Comparison of ENCODE assay signal across 12 cellular contexts in the genomic region with DNA sequence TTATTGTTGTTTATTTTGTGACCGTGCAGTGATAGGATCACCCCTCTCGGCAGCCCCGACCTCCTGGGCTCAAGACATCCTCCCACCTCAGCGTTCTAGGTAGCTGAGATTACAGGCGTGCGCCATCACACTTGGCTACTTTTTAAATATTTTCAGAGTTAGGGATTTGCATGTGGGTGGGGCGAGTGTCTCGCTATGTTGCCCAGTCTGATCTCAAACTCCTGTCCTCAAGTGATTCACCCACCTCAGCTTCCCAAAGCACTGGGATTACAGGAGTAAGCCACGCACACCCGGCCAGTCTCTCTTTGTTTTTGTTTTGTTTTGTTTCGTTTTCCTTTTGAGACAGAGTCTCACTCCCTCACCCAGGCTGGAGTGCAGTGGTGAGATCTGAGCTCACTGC. TPM values are rescaled to one million over a fixed set of nuclear protein-coding genes. Genes with fewer than 3 reads are reported as not detected.
DNase-seq lines count a peak whose midpoint lies in the region; ATAC-seq and TF ChIP-seq lines count a peak whose summit lies in the region.
"Had no signal": no experiment of that assay in that cellular context is flagged by ENCODE, and none has a peak within 500 bp of the region (broad histone marks: within the 10 kb centered on the region; RNA-seq: fewer than 3 reads in every experiment).

No MANE protein-coding gene starts in this region.

- POLR2A ChIA-PET in T-cell (lab: Charles Lee), result interaction anchor here (0.5 to 1.9 kb wide), 5 partner anchors 10 to 46 kb away, joined by 3 to 18 read pairs (median 8); partner anchors contain the start of genes C11orf98 (in 2 of the 2), CSKMT (in 2 of the 2) and LBHD1 (in 1 of the 2)
- POLR2A ChIA-PET in naive thymus-derived CD4-positive, alpha-beta T cell (lab: Charles Lee), result interaction anchor here (0.7 to 4.0 kb wide), 11 partner anchors 9 to 227 kb away, joined by 3 to 119 read pairs (median 7); partner anchors contain the start of genes B3GAT3, C11orf98, CSKMT and EML3

- H3K4me1 Mint-ChIP-seq in GM23338 (peaks cover 8% of the 10 kb centered on the region), T-cell (peaks cover 17 to 28% (median 19%) of the 10 kb centered on the region in 3 donors)
- H3K4me1 Mint-ChIP-seq in naive thymus-derived CD4-positive, alpha-beta T cell, result peaks cover 11 to 34% (median 22%) of the 10 kb centered on the region in 7 donors

- peaks cover 7% of the 10 kb centered on the region; the same call in 1 of the 2 replicates for H3F3A ChIP-seq in GM23338 (replicated peaks; ENCODE audit: low read depth)

- H3K27ac Mint-ChIP-seq in GM23338 (no peak overlapping the region), T-cell (peak overlapping the region; percentile 39 to 52)
- peak overlapping the region in 8 of 9 donors; percentile 20 to 97 (median 74) for H3K27ac Mint-ChIP-seq in naive thymus-derived CD4-positive, alpha-beta T cell

- no peak overlapping the region for H3K4me2 ChIP-seq in GM23338

- TF ChIP-seq CTCF in GM23338 (conservative IDR thresholded peaks at IDR 0.05; ENCODE audit: low read depth in 2 of 2), result no peak

- ATAC-seq in GM23338 (no peak), T-cell (replicated peaks in 1 of 4) (no peak)
- ATAC-seq in naive thymus-derived CD4-positive, alpha-beta T cell, result no peak

- no peaks in the 10 kb centered on the region for H3K9me2 ChIP-seq in GM23338 (ENCODE audit: insufficient read depth)

- H2AFZ ChIP-seq in GM23338, result 0 out of 2 replicates have a peak overlapping the region, but pooled peaks have one; percentile 10

- no peak for DNase-seq in GM23338 (ENCODE audit: low spot score)
- DNase-seq in T-cell, result no peak
- no peak for DNase-seq in naive thymus-derived CD4-positive, alpha-beta T cell
- no peak for DNase-seq in hypothalamus (lab: John Stamatoyannopoulos, UW)
- no peak for DNase-seq in globus pallidus (ENCODE audit: low spot score)
- DNase-seq: activated CD4-positive, alpha-beta T cell treated with anti-CD3 and anti-CD28 coated beads, Interleukin-2, amount 50 U/mL, for 4 hours; brain microvascular endothelial cell; DMS53; islet precursor cell; substantia nigra had no signal

- intact Hi-C loops in naive thymus-derived CD4-positive, alpha-beta T cell (cut with micrococcal nuclease), result no loop called here

- no peaks in the 10 kb centered on the region for H3K27me3 ChIP-seq in GM23338 (ENCODE audit: insufficient read depth)
- H3K27me3 ChIP-seq in naive thymus-derived CD4-positive, alpha-beta T cell (ENCODE audit: control insufficient read depth in 2 of 2, insufficient read depth in 2 of 2, low read length in 2 of 2), result no peaks in the 10 kb centered on the region
- H3K27me3 ChIP-seq: brain microvascular endothelial cell, esophagus muscularis mucosa, neutrophil had no signal

- H3K27me3 Mint-ChIP-seq in GM23338 (ENCODE audit: insufficient read depth, low read depth, poor library complexity) (peaks cover 10% of the 10 kb centered on the region), T-cell (no peaks in the 10 kb centered on the region)
- no peaks in the 10 kb centered on the region for H3K27me3 Mint-ChIP-seq in naive thymus-derived CD4-positive, alpha-beta T cell

- peaks cover 11% of the 10 kb centered on the region for H3K36me3 Mint-ChIP-seq in GM23338 (ENCODE audit: low read depth)
- H3K36me3 Mint-ChIP-seq in T-cell, result peaks cover 4% of the 10 kb centered on the region
- H3K36me3 Mint-ChIP-seq in naive thymus-derived CD4-positive, alpha-beta T cell, result peaks cover 0 to 7% (median 0%) of the 10 kb centered on the region in 5 donors

- H3K27ac ChIP-seq in GM23338 (ENCODE audit: low read depth), result no peak overlapping the region
- no peak overlapping the region for H3K27ac ChIP-seq in naive thymus-derived CD4-positive, alpha-beta T cell (ENCODE audit: low read depth, low read length)

- no peaks in the 10 kb centered on the region for H3K9me3 Mint-ChIP-seq in GM23338
- no peaks in the 10 kb centered on the region for H3K9me3 Mint-ChIP-seq in T-cell
- peaks cover 0 to 9% (median 0%) of the 10 kb centered on the region in 11 donors for H3K9me3 Mint-ChIP-seq in naive thymus-derived CD4-positive, alpha-beta T cell

- H3K36me3 ChIP-seq in GM23338 (ENCODE audit: insufficient read depth), result 0 out of 2 replicates have a peak, but pooled peaks cover 3% of the 10 kb centered on the region
- H3K36me3 ChIP-seq in naive thymus-derived CD4-positive, alpha-beta T cell (ENCODE audit: control insufficient read depth in 2 of 3, insufficient read depth in 3 of 3, low read length in 3 of 3), result peaks cover 0 to 9% (median 0%) of the 10 kb centered on the region in 3 experiments

- H3K4me3 Mint-ChIP-seq in GM23338, result peak overlapping the region; percentile 34; the same call in 1 of the 3 replicates
- peak overlapping the region; percentile 25 to 52 (median 45) for H3K4me3 Mint-ChIP-seq in T-cell
- peak overlapping the region; percentile 16 to 72 (median 48) for H3K4me3 Mint-ChIP-seq in naive thymus-derived CD4-positive, alpha-beta T cell

- H3K4me3 ChIP-seq in GM23338, result no peak overlapping the region
- H3K4me3 ChIP-seq in naive thymus-derived CD4-positive, alpha-beta T cell (ENCODE audit: low read length), result no peak overlapping the region

- H3K9me3 ChIP-seq in naive thymus-derived CD4-positive, alpha-beta T cell (ENCODE audit: control insufficient read depth in 2 of 3, low read length in 3 of 3), result no peaks in the 10 kb centered on the region
- H3K9me3 ChIP-seq: esophagus muscularis mucosa, neutrophil had no signal

- peaks cover 24% of the 10 kb centered on the region for H3K79me2 ChIP-seq in GM23338 (replicated peaks; ENCODE audit: insufficient read depth)

- no peaks in the 10 kb centered on the region for H4K20me1 ChIP-seq in GM23338 (replicated peaks; ENCODE audit: insufficient read depth)

- peaks cover 9% of the 10 kb centered on the region; the same call in 1 of the 2 replicates for H3K4me1 ChIP-seq in GM23338 (ENCODE audit: insufficient read depth)
- H3K4me1 ChIP-seq in naive thymus-derived CD4-positive, alpha-beta T cell (ENCODE audit: control insufficient read depth in 2 of 2, insufficient read depth in 2 of 2, low read length in 2 of 2), result peaks cover 10 to 13% of the 10 kb centered on the region in 2 donors

- CTCF ChIA-PET in T-cell (lab: Charles Lee), result interaction anchor here in 1 of 2 donors (0.9 kb wide), 1 partner anchor 11 kb away, joined by 4 read pairs; the partner anchor contains the start of genes C11orf98 and CSKMT
- CTCF ChIA-PET in naive thymus-derived CD4-positive, alpha-beta T cell (lab: Charles Lee), result interaction anchor here (0.7 to 2.0 kb wide), 3 partner anchors 11 to 195 kb away, joined by 3 to 10 read pairs (median 6); partner anchors contain the start of genes C11orf98 and CSKMT

TF ChIP-seq in GM23338, 12 proteins besides CTCF, POLR2A, EP300 and RAD21 (continues in another document):
- TF ChIP-seq EZH2 (IDR thresholded peaks at IDR 0.05; ENCODE audit: low read depth, unreplicated experiment) (no peak), ZNF331 (CRISPR knock-in tag; IDR thresholded peaks at IDR 0.05; ENCODE audit: low read depth) (no peak), POLR2AphosphoS5 (IDR thresholded peaks at IDR 0.05; ENCODE audit: low read depth) (no peak)

RNA-seq across cellular contexts. Expression of gene INTS5, which starts 1.2 kb away (rescaled TPM):
- total RNA-seq in GM23338 (2014; rRNA removed; shearing (Covaris generic)), result 33.4 and 37.2 TPM in 2 replicates
- polyA plus RNA-seq in GM23338 (2016; fragmentation: Nextera tagmentation; extraction: Ambion mirVana), result 5.7 TPM in 2 replicates
- total RNA-seq in T-cell, result 10 to 100 TPM; 14.4 to 39.0 (median 34.8) TPM
- 10 to 100 TPM; 14.0 to 33.8 (median 32.1) TPM for total RNA-seq in naive thymus-derived CD4-positive, alpha-beta T cell
- 10 to 100 TPM; 39.1 to 72.2 TPM for polyA plus RNA-seq in naive thymus-derived CD4-positive, alpha-beta T cell

RNA-seq across cellular contexts. Expression of gene GANAB, which starts 7.9 kb away (rescaled TPM):
- 267 and 272 TPM in 2 replicates for total RNA-seq in GM23338 (2014; rRNA removed; shearing (Covaris generic))
- 76.8 and 82.3 TPM in 2 replicates for polyA plus RNA-seq in GM23338 (2016; fragmentation: Nextera tagmentation; extraction: Ambion mirVana)
- total RNA-seq in T-cell, result 100 to 1,000 TPM; 216 to 278 (median 257) TPM
- total RNA-seq in naive thymus-derived CD4-positive, alpha-beta T cell, result 100 to 1,000 TPM; 203 to 313 (median 286) TPM
- 100 to 1,000 TPM; 157 to 189 TPM for polyA plus RNA-seq in naive thymus-derived CD4-positive, alpha-beta T cell

RNA-seq across cellular contexts. Expression of gene C11orf98, which starts 10.7 kb away (rescaled TPM):
- total RNA-seq in GM23338 (2014; rRNA removed; shearing (Covaris generic)), result 110 and 132 TPM in 2 replicates
- polyA plus RNA-seq in GM23338 (2016; fragmentation: Nextera tagmentation; extraction: Ambion mirVana), result 479 and 507 TPM in 2 replicates
- total RNA-seq in T-cell, result 10 to 100 TPM; 28.3 to 62.6 (median 54.8) TPM
- 100 to 1,000 TPM in 1 of 5 experiments, 10 to 100 TPM in 4; 23.2 to 103 (median 47.6) TPM for total RNA-seq in naive thymus-derived CD4-positive, alpha-beta T cell
- 10 to 100 TPM; 84.2 to 96.9 TPM for polyA plus RNA-seq in naive thymus-derived CD4-positive, alpha-beta T cell

RNA-seq across cellular contexts. Expression of gene CSKMT, which starts 10.8 kb away (rescaled TPM):
- total RNA-seq in GM23338 (2014; rRNA removed; shearing (Covaris generic)), result 8.0 and 26.4 TPM in 2 replicates
- polyA plus RNA-seq in GM23338 (2016; fragmentation: Nextera tagmentation; extraction: Ambion mirVana), result 25.6 and 30.0 TPM in 2 replicates
- 10 to 100 TPM; 14.8 to 35.6 (median 27.4) TPM for total RNA-seq in T-cell
- total RNA-seq in naive thymus-derived CD4-positive, alpha-beta T cell, result 10 to 100 TPM in 4 of 5 experiments, 1 to 10 TPM in 1; 8.9 to 29.3 (median 23.7) TPM
- polyA plus RNA-seq in naive thymus-derived CD4-positive, alpha-beta T cell, result 1 to 10 TPM; 2.5 TPM

RNA-seq across cellular contexts. Expression of gene UQCC3, which starts 17.2 kb away (rescaled TPM):
- total RNA-seq in GM23338 (2014; rRNA removed; shearing (Covaris generic)), result 13.0 and 15.9 TPM in 2 replicates
- polyA plus RNA-seq in GM23338 (2016; fragmentation: Nextera tagmentation; extraction: Ambion mirVana), result 53.9 and 54.7 TPM in 2 replicates
- 1 to 10 TPM; 2.7 to 9.3 (median 8.1) TPM for total RNA-seq in T-cell
- 1 to 10 TPM; 2.2 to 8.2 (median 5.8) TPM for total RNA-seq in naive thymus-derived CD4-positive, alpha-beta T cell
- 10 to 100 TPM in 1 of 2 donors, 1 to 10 TPM in 1; 9.1 to 11.1 TPM for polyA plus RNA-seq in naive thymus-derived CD4-positive, alpha-beta T cell
